Comparison of ENCODE assay signal across 8 cellular contexts in the genomic region with DNA sequence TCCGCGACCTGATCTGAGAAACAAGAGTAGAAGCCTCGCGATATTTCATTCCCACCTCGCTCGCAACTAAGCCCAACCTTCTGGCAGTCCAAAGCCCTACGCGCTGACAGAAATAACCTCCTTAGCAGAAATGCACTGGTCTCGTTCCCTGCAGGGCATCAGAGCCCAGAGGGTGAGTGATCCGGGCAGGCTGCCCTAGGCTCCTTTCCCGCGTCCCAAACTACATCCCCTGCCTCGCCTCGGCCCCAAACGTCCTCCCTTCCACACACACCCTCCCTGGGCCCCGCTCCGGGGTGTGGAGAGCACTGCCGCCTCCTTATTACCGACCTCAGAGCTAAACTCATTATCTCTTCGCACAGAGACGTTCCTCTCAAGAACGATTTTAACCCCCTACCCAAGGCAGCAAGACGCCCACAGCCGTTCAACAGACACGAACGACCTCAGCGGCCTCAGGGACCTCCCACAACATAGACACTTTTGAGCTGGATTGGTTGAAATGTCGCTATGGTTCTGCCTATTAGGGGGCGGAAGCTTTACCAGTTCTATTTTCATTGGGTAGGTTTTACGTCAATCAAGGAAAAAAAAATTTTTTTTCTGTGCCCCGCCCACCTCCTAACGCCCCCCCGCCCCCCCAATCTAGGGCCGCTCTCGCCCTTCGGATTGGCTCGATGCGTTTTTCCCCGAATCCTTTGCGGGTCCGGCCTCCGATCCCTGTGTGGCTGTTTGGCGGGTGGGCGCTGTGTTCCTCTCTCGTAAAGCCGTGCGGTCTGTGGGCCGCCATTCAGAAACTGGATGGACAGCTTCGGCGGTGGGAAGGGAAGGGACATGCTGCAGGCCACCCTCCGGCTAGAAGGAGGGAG.
DNase-seq lines count a peak whose midpoint lies in the region; ATAC-seq lines count a peak whose summit lies in the region.

A gene (minus strand): TSS at position 439 of the 860 bp plus-strand sequence. CDS start 95 bp downstream, at position 344.

- ATAC-seq in GM19043 (IDR thresholded peaks at IDR 0.05; ENCODE audit: low read depth, unreplicated experiment) (peak; percentile 88), HG03354 (IDR thresholded peaks at IDR 0.05; ENCODE audit: poor library complexity, severe bottlenecking, unreplicated experiment) (peak; percentile 94)
- ATAC-seq in activated CD4-positive, CD25-positive, alpha-beta regulatory T cell treated with anti-CD3 and anti-CD28 coated beads, Interleukin-2, amount 50 U/mL, for 24 hours: peak; percentile 94 to 95

- DNase-seq in AG20443 (ENCODE audit: low spot score) (peak; percentile 95), NCI-H446 treated with DMSO at 0.1 percent for 48 hours (lab: John Stamatoyannopoulos, UW) (peak; percentile 96), cerebellar nuclear complex (lab: John Stamatoyannopoulos, UW) (peak; percentile 78 to 97), islet precursor cell (peak; percentile 99)
- DNase-seq in stimulated activated CD4-positive, alpha-beta T cell treated with anti-CD3 and anti-CD28 coated beads, Interleukin-12 subunit alpha, Interleukin-12 subunit beta, amount 100 ng/mL, for 48 hours (ENCODE audit: low read depth in 2 of 3, low spot score in 1 of 3): peak; percentile 77 to 86 (median 86)

Comparison
In these comparisons a context has a peak if more than half of its experiments do, and no peak if none do; other contexts are left out.
1. Peak in every context shown above with its lines: DNase-seq and ATAC-seq.